Comparison of ENCODE assay signal across 17 cellular contexts in the genomic region with DNA sequence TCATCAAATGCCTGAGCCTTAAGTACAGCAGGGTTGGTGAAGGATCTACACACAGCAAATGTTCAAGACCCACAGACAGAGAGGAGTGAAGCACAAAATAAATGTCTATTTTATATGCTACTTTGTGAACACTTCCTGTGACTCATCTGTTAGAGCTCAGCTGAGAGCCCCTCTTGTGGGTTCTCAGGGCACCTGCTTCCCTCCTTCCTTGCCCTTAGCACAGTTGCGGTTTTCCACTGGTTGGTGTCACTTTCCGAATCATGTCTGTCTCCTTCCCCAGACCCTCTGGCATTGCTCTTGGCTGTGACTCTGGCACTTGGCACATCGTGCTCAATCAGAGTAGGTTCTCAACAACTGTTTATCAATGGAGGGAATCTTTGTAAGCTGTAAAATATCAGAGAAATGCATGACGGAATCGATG.
DNase-seq lines count a peak whose midpoint lies in the region; ATAC-seq, FAIRE-seq and TF ChIP-seq lines count a peak whose summit lies in the region.
"Had no signal": no experiment of that assay in that cellular context is flagged by ENCODE, and none has a peak within 500 bp of the region (broad histone marks: within the 10 kb centered on the region; RNA-seq: fewer than 3 reads in every experiment).

No MANE protein-coding gene starts in this region.

- no peaks in the 10 kb centered on the region for H4K20me1 ChIP-seq in BLaER1

- ATAC-seq in foreskin keratinocyte: no peak
- no peak for ATAC-seq in HG03457 (IDR thresholded peaks at IDR 0.05; ENCODE audit: unreplicated experiment)
- ATAC-seq: activated T-cell treated with anti-CD3 and anti-CD28 coated beads, Interleukin-2, amount 50 U/mL, for 72 hours; esophagus mucosa; GM23338; stimulated activated memory B cell treated with anti-CD40 and anti-IgM and Interleukin-4, amounts not matched to agents 10 μg/mL and 1 μg/mL and 100 μg/mL, for 72 hours had no signal

- no peak overlapping the region for H3K4me3 Mint-ChIP-seq in activated naive CD4-positive, alpha-beta T cell treated with anti-CD3 and anti-CD28 coated beads, Interleukin-2, amount 10 ng/mL, durations not matched to agents 7 days and 5 days
- H3K4me3 Mint-ChIP-seq: activated T-cell treated with anti-CD3 and anti-CD28 coated beads, Interleukin-2, amount 50 U/mL, for 72 hours; CD4-positive, alpha-beta memory T cell; GM23338; neural progenitor cell; stimulated activated memory B cell treated with anti-CD40 and anti-IgM and Interleukin-4, amounts not matched to agents 10 μg/mL and 1 μg/mL and 100 μg/mL, for 72 hours had no signal

- no peak overlapping the region for H3K9ac ChIP-seq in BLaER1
- H3K9ac ChIP-seq: neural progenitor cell had no signal

- H3K36me3 Mint-ChIP-seq in activated naive CD4-positive, alpha-beta T cell treated with anti-CD3 and anti-CD28 coated beads, Interleukin-2, amount 10 ng/mL, durations not matched to agents 7 days and 5 days: no peaks in the 10 kb centered on the region
- H3K36me3 Mint-ChIP-seq: CD4-positive, alpha-beta memory T cell; neural progenitor cell; stimulated activated memory B cell treated with anti-CD40 and anti-IgM and Interleukin-4, amounts not matched to agents 10 μg/mL and 1 μg/mL and 100 μg/mL, for 72 hours had no signal

- H3K27ac Mint-ChIP-seq in activated naive CD4-positive, alpha-beta T cell treated with anti-CD3 and anti-CD28 coated beads, Interleukin-2, amount 10 ng/mL, durations not matched to agents 7 days and 5 days: no peak overlapping the region
- H3K27ac Mint-ChIP-seq: activated T-cell treated with anti-CD3 and anti-CD28 coated beads, Interleukin-2, amount 50 U/mL, for 72 hours; CD4-positive, alpha-beta memory T cell; GM23338; neural progenitor cell; stimulated activated memory B cell treated with anti-CD40 and anti-IgM and Interleukin-4, amounts not matched to agents 10 μg/mL and 1 μg/mL and 100 μg/mL, for 72 hours had no signal

- no peak for TF ChIP-seq CTCF in foreskin keratinocyte (conservative IDR thresholded peaks at IDR 0.05)

- H3K36me3 ChIP-seq in BLaER1: no peaks in the 10 kb centered on the region
- H3K36me3 ChIP-seq: neural progenitor cell had no signal

- H3K27ac ChIP-seq in BLaER1 (no peak overlapping the region), foreskin keratinocyte (peak overlapping the region; percentile 87)
- H3K27ac ChIP-seq: neural progenitor cell had no signal

- peak overlapping the region; percentile 50 for H3K4me2 ChIP-seq in BLaER1
- H3K4me2 ChIP-seq: GM23338, neural progenitor cell had no signal

- FAIRE-seq in HTR-8/SVneo (lab: Jason Lieb, UNC): peak; percentile 81

- H3K4me1 Mint-ChIP-seq in activated naive CD4-positive, alpha-beta T cell treated with anti-CD3 and anti-CD28 coated beads, Interleukin-2, amount 10 ng/mL, durations not matched to agents 7 days and 5 days: no peaks in the 10 kb centered on the region
- H3K4me1 Mint-ChIP-seq: CD4-positive, alpha-beta memory T cell; GM23338; stimulated activated memory B cell treated with anti-CD40 and anti-IgM and Interleukin-4, amounts not matched to agents 10 μg/mL and 1 μg/mL and 100 μg/mL, for 72 hours had no signal

- no peaks in the 10 kb centered on the region for H3K27me3 ChIP-seq in BLaER1
- H3K27me3 ChIP-seq in foreskin keratinocyte: no peaks in the 10 kb centered on the region
- H3K27me3 ChIP-seq: neural progenitor cell had no signal

- peaks cover 23% of the 10 kb centered on the region for H3K4me1 ChIP-seq in BLaER1
- H3K4me1 ChIP-seq in foreskin keratinocyte: peaks cover 25% of the 10 kb centered on the region
- H3K4me1 ChIP-seq: neural progenitor cell had no signal

- DNase-seq in HTR-8/SVneo (ENCODE audit: insufficient read length, low spot score) (peak; percentile 50), SIG-M5 treated with dmso at 0.1 percent for 504 hours (lab: John Stamatoyannopoulos, UW; ENCODE audit: unreplicated experiment) (peak; percentile 90), foreskin keratinocyte (peak in 1 of 2 donors; percentile 53)
- DNase-seq in activated naive CD4-positive, alpha-beta T cell treated with anti-CD3 and anti-CD28 coated beads, Interleukin-2, amount 10 ng/mL, durations not matched to agents 7 days and 5 days: no peak
- DNase-seq in stimulated activated CD8-positive, alpha-beta memory T cell treated with anti-CD3 and anti-CD28 coated beads, Interleukin-4, amount 100 ng/mL, for 48 hours: no peak
- DNase-seq in activated effector memory CD4-positive, alpha-beta T cell treated with Interleukin-2 at 50 U/mL for 16 hours: no peak
- DNase-seq: activated T-cell treated with anti-CD3 and anti-CD28 coated beads, Interleukin-2, amount 50 U/mL, for 72 hours; caudate nucleus; CD4-positive, alpha-beta memory T cell; NCI-H2227 treated with DMSO at 0.1 percent for 48 hours; SHP77 had no signal

- no peak overlapping the region for H3K4me3 ChIP-seq in BLaER1
- H3K4me3 ChIP-seq: GM23338, neural progenitor cell had no signal

- no peaks in the 10 kb centered on the region for H3K9me3 ChIP-seq in BLaER1

- no peaks in the 10 kb centered on the region for H3K9me3 Mint-ChIP-seq in activated naive CD4-positive, alpha-beta T cell treated with anti-CD3 and anti-CD28 coated beads, Interleukin-2, amount 10 ng/mL, durations not matched to agents 7 days and 5 days
- H3K9me3 Mint-ChIP-seq: activated T-cell treated with anti-CD3 and anti-CD28 coated beads, Interleukin-2, amount 50 U/mL, for 72 hours; GM23338; neural progenitor cell had no signal

- CTCF ChIA-PET in activated naive CD4-positive, alpha-beta T cell treated with anti-CD3 and anti-CD28 coated beads, Interleukin-2, amount 10 ng/mL, durations not matched to agents 7 days and 5 days (lab: Charles Lee): no interaction called here

- peaks cover 3% of the 10 kb centered on the region for H3K27me3 Mint-ChIP-seq in activated naive CD4-positive, alpha-beta T cell treated with anti-CD3 and anti-CD28 coated beads, Interleukin-2, amount 10 ng/mL, durations not matched to agents 7 days and 5 days
- H3K27me3 Mint-ChIP-seq: stimulated activated memory B cell treated with anti-CD40 and anti-IgM and Interleukin-4, amounts not matched to agents 10 μg/mL and 1 μg/mL and 100 μg/mL, for 72 hours had no signal

Comparison
In these comparisons a context has a peak if more than half of its experiments do, and no peak if none do; other contexts are left out.
1. DNase-seq: peak in HTR-8/SVneo (single experiment) and SIG-M5 treated with dmso at 0.1 percent for 504 hours (single experiment); none in activated naive CD4-positive, alpha-beta T cell treated with anti-CD3 and anti-CD28 coated beads, Interleukin-2, amount 10 ng/mL, durations not matched to agents 7 days and 5 days (single experiment), stimulated activated CD8-positive, alpha-beta memory T cell treated with anti-CD3 and anti-CD28 coated beads, Interleukin-4, amount 100 ng/mL, for 48 hours (single experiment) and activated effector memory CD4-positive, alpha-beta T cell treated with Interleukin-2 at 50 U/mL for 16 hours (single experiment).